11 cellular contexts compared by ENCODE assay signal in the genomic region with DNA sequence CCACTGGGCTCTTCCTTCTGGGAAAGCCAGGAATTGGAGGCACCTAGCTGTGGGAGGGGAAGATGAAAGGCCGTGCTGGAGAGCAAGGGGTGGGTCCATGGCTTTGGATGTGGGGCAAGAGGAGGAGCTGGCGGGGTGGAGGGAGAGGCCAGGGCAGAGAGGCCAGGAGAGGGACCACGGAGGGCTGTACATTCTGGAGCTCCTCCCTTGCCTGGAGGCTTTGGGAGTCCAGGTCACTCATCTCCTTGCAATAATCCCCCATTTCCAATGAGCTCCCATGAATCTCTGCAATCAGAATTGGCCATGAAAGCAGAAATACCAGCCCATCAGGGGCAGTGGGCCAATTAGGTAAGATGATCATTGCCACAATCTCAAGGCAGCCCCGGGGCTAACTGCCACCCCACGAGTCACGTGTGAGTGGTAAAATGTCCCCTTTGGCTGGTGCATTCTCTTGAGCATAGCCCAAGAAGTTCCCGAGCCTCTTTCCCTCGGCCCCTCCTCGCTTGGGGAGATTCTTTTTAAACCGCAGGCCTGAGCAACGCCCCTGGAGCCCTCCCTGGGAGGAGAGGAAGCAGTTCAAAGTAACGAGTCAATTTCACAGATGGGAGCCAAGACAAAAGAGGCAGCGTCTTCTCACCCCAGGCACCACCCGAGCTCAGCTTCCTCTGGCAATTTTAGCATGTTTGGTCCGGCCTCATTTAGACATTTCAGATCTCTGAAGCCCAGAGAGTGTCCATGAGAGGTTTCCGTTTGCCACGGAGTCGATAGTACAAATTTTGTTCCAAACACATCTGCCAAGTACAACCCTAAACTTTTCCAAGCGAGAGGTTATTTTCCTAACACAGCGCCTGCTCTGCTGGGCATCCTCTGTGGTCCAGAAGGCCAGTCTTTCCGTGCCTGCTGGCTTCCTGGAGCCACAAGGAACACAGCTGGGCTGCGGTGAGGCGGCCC. TPM values are rescaled to one million over a fixed set of nuclear protein-coding genes. Genes with fewer than 3 reads are reported as not detected.
DNase-seq lines count a peak whose midpoint lies in the region; ATAC-seq and TF ChIP-seq lines count a peak whose summit lies in the region.
"Had no signal": no experiment of that assay in that cellular context is flagged by ENCODE, and none has a peak within 500 bp of the region (broad histone marks: within the 10 kb centered on the region; RNA-seq: fewer than 3 reads in every experiment).

No MANE protein-coding gene starts in this region.

- in situ Hi-C loops in KBM-7 (cut with MboI; ENCODE audit: low pct_unique_long_range_greater_than_20kb, low sequenced_read_pairs): no loop called here
- in situ Hi-C loops in GM13977 (cut with MboI; ENCODE audit: low pct_unique_long_range_greater_than_20kb, low sequenced_read_pairs, unreplicated experiment): no loop called here

- no peak overlapping the region for H3K4me3 ChIP-seq in cardiac fibroblast (replicated peaks in 1 of 2; ENCODE audit: low read depth in 2 of 2, low read length in 2 of 2)

- TF ChIP-seq CTCF in cardiac fibroblast (IDR thresholded peaks at IDR 0.05; ENCODE audit: low read depth, low read length) (no peak), GM13977 (IDR thresholded peaks at IDR 0.05; ENCODE audit: extremely low read depth, insufficient read depth, missing control alignments) (no peak)

- DNase-seq in A172 (ENCODE audit: low spot score) (peak; percentile 77), KBM-7 (peak; percentile 72), cardiac fibroblast (ENCODE audit: low read depth in 2 of 2) (peak; percentile 22 to 65), medulla oblongata (ENCODE audit: extremely low spot score) (peak; percentile 27), GM13977 (ENCODE audit: low spot score) (no peak), COR-L47 (lab: John Stamatoyannopoulos, UW) (no peak)
- DNase-seq in stimulated activated CD4-positive, alpha-beta T cell treated with anti-CD3 and anti-CD28 coated beads, Interleukin-1b, Interleukin-23, amount 100 ng/mL, for 48 hours: no peak
- DNase-seq: activated T-cell treated with anti-CD3 and anti-CD28 coated beads, Interleukin-2, amount 50 U/mL, for 72 hours; BE2C; NCI-H510A treated with DMSO at 0.1 percent for 48 hours had no signal

- no peak for ATAC-seq in SK-N-SH treated with all-trans-retinoic acid at 6 μM for 48 hours
- ATAC-seq: activated T-cell treated with anti-CD3 and anti-CD28 coated beads, Interleukin-2, amount 50 U/mL, for 72 hours had no signal

TF ChIP-seq in SK-N-SH treated with all-trans-retinoic acid at 6 μM for 48 hours, 23 proteins besides CTCF, POLR2A, EP300 and RAD21:
- TF ChIP-seq ZNF8 (CRISPR knock-in tag; IDR thresholded peaks at IDR 0.05): no peak
- TF ChIP-seq GLIS3 (CRISPR knock-in tag; IDR thresholded peaks at IDR 0.05): no peak
- no peak for TF ChIP-seq BACH2 (CRISPR knock-in tag; IDR thresholded peaks at IDR 0.05; ENCODE audit: borderline replicate concordance)
- TF ChIP-seq ISL1 (CRISPR knock-in tag; IDR thresholded peaks at IDR 0.05): no peak
- TF ChIP-seq, protein P1, sequence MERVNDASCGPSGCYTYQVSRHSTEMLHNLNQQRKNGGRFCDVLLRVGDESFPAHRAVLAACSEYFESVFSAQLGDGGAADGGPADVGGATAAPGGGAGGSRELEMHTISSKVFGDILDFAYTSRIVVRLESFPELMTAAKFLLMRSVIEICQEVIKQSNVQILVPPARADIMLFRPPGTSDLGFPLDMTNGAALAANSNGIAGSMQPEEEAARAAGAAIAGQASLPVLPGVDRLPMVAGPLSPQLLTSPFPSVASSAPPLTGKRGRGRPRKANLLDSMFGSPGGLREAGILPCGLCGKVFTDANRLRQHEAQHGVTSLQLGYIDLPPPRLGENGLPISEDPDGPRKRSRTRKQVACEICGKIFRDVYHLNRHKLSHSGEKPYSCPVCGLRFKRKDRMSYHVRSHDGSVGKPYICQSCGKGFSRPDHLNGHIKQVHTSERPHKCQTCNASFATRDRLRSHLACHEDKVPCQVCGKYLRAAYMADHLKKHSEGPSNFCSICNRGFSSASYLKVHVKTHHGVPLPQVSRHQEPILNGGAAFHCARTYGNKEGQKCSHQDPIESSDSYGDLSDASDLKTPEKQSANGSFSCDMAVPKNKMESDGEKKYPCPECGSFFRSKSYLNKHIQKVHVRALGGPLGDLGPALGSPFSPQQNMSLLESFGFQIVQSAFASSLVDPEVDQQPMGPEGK (CRISPR knock-in tag; IDR thresholded peaks at IDR 0.05; ENCODE audit: borderline replicate concordance): no peak
- TF ChIP-seq TCF4 (CRISPR knock-in tag; IDR thresholded peaks at IDR 0.05; ENCODE audit: borderline replicate concordance): no peak
- TF ChIP-seq SNAI2 (CRISPR knock-in tag; IDR thresholded peaks at IDR 0.05): no peak
- TF ChIP-seq ZFP3 (CRISPR knock-in tag; IDR thresholded peaks at IDR 0.05): no peak
- TF ChIP-seq, protein P2, sequence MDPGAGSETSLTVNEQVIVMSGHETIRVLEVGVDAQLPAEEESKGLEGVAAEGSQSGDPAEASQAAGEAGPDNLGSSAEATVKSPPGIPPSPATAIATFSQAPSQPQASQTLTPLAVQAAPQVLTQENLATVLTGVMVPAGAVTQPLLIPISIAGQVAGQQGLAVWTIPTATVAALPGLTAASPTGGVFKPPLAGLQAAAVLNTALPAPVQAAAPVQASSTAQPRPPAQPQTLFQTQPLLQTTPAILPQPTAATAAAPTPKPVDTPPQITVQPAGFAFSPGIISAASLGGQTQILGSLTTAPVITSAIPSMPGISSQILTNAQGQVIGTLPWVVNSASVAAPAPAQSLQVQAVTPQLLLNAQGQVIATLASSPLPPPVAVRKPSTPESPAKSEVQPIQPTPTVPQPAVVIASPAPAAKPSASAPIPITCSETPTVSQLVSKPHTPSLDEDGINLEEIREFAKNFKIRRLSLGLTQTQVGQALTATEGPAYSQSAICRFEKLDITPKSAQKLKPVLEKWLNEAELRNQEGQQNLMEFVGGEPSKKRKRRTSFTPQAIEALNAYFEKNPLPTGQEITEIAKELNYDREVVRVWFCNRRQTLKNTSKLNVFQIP (CRISPR knock-in tag; IDR thresholded peaks at IDR 0.05; ENCODE audit: borderline replicate concordance, low read depth): no peak
- TF ChIP-seq ZC3H10 (CRISPR knock-in tag; IDR thresholded peaks at IDR 0.05): no peak
- no peak for TF ChIP-seq OSR1 (CRISPR knock-in tag; IDR thresholded peaks at IDR 0.05)
- no peak for TF ChIP-seq ARNTL (CRISPR knock-in tag; IDR thresholded peaks at IDR 0.05; ENCODE audit: borderline replicate concordance, low read depth)
- no peak for TF ChIP-seq PPARA (CRISPR knock-in tag; IDR thresholded peaks at IDR 0.05; ENCODE audit: borderline replicate concordance)
- no peak for TF ChIP-seq TOX (CRISPR knock-in tag; IDR thresholded peaks at IDR 0.05; ENCODE audit: borderline replicate concordance)
- no peak for TF ChIP-seq RARB (CRISPR knock-in tag; IDR thresholded peaks at IDR 0.05)
- TF ChIP-seq, protein P3, sequence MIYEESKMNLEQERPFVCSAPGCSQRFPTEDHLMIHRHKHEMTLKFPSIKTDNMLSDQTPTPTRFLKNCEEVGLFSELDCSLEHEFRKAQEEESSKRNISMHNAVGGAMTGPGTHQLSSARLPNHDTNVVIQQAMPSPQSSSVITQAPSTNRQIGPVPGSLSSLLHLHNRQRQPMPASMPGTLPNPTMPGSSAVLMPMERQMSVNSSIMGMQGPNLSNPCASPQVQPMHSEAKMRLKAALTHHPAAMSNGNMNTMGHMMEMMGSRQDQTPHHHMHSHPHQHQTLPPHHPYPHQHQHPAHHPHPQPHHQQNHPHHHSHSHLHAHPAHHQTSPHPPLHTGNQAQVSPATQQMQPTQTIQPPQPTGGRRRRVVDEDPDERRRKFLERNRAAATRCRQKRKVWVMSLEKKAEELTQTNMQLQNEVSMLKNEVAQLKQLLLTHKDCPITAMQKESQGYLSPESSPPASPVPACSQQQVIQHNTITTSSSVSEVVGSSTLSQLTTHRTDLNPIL (CRISPR knock-in tag; IDR thresholded peaks at IDR 0.05; ENCODE audit: low read depth): no peak
- TF ChIP-seq ZNF565 (CRISPR knock-in tag; conservative IDR thresholded peaks at IDR 0.05; ENCODE audit: low read depth): no peak
- TF ChIP-seq, protein P4, sequence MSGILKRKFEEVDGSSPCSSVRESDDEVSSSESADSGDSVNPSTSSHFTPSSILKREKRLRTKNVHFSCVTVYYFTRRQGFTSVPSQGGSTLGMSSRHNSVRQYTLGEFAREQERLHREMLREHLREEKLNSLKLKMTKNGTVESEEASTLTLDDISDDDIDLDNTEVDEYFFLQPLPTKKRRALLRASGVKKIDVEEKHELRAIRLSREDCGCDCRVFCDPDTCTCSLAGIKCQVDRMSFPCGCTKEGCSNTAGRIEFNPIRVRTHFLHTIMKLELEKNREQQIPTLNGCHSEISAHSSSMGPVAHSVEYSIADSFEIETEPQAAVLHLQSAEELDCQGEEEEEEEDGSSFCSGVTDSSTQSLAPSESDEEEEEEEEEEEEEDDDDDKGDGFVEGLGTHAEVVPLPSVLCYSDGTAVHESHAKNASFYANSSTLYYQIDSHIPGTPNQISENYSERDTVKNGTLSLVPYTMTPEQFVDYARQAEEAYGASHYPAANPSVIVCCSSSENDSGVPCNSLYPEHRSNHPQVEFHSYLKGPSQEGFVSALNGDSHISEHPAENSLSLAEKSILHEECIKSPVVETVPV (CRISPR knock-in tag; IDR thresholded peaks at IDR 0.05): no peak
TF ChIP-seq in SK-N-SH treated with all-trans-retinoic acid at 6 μM for 48 hours: peak in this region for 0.

RNA-seq across cellular contexts. Expression of a gene that starts 13.4 kb away (rescaled TPM):
- total RNA-seq in A172 (2014; rRNA removed; shearing (Covaris generic)): 1.7 and 2.2 TPM in 2 replicates

RNA-seq across cellular contexts. Expression of a gene that starts 18.3 kb away (rescaled TPM):
- 31.2 and 33.2 TPM in 2 replicates for total RNA-seq in A172 (2014; rRNA removed; shearing (Covaris generic))

RNA-seq across cellular contexts. Expression of a gene that starts 30.1 kb away (rescaled TPM):
- total RNA-seq in A172 (2014; rRNA removed; shearing (Covaris generic)): 104 and 128 TPM in 2 replicates

RNA-seq across cellular contexts. Expression of a gene that starts 43.2 kb away (rescaled TPM):
- 7.3 and 12.5 TPM in 2 replicates for total RNA-seq in A172 (2014; rRNA removed; shearing (Covaris generic))

Comparison
In these comparisons a context has a peak if more than half of its experiments do, and no peak if none do; other contexts are left out.
1. DNase-seq: peak in A172 (single experiment), KBM-7 (single experiment), cardiac fibroblast (2 of 2) and medulla oblongata (single experiment); none in stimulated activated CD4-positive, alpha-beta T cell treated with anti-CD3 and anti-CD28 coated beads, Interleukin-1b, Interleukin-23, amount 100 ng/mL, for 48 hours (single experiment), GM13977 (single experiment) and COR-L47 (single experiment).